Comparison of ENCODE assay signal across 8 cellular contexts in genomic region chr19:2474232-2475017, GRCh38. TPM values are rescaled to one million over a fixed set of nuclear protein-coding genes. Genes with fewer than 3 reads are reported as not detected.
DNase-seq lines count a peak whose midpoint lies in the region; ATAC-seq, FAIRE-seq and TF ChIP-seq lines count a peak whose summit lies in the region.

No MANE protein-coding gene starts in this region.

- H3F3A ChIP-seq in DOHH2 (ENCODE audit: control insufficient read depth, insufficient read depth) = peaks cover 24% of the 10 kb centered on the region

- H3K27ac ChIP-seq in DOHH2 (ENCODE audit: low read depth, low read length) (peak overlapping the region; percentile 40), VCaP (peak overlapping the region; percentile 72), small intestine (ENCODE audit: low read depth in 1 of 2, low read length in 1 of 2) (peak overlapping the region in 1 of 2 donors; percentile 85)

- DNase-seq in HFF-Myc (ENCODE audit: extremely low read depth, low read depth) = no peak
- peak; percentile 14 for DNase-seq in NCI-H187 treated with DMSO at 0.1 percent for 48 hours (lab: John Stamatoyannopoulos, UW)
- peak; percentile 73 for DNase-seq in brain pericyte (ENCODE audit: low read depth, low spot score)
- DNase-seq in immature natural killer cell = peak; percentile 85 to 88 (median 86)
- peak; percentile 70 for DNase-seq in small intestine

- no peaks in the 10 kb centered on the region for H3K9me2 ChIP-seq in DOHH2 (replicated peaks; ENCODE audit: control insufficient read depth, low read length)

- H4K20me1 ChIP-seq in DOHH2 (ENCODE audit: control insufficient read depth, insufficient read depth, low read depth, low read length) = peaks cover 10% of the 10 kb centered on the region; the same call in 1 of the 2 replicates

- H3K9me3 ChIP-seq in DOHH2 (ENCODE audit: control insufficient read depth, insufficient read depth, low read length) = no peaks in the 10 kb centered on the region
- no peaks in the 10 kb centered on the region for H3K9me3 ChIP-seq in small intestine (ENCODE audit: control insufficient read depth, low read depth)

- peaks cover 0 to 10% (median 0%) of the 10 kb centered on the region in 3 donors for H3K36me3 Mint-ChIP-seq in immature natural killer cell

- peaks cover 30% of the 10 kb centered on the region for H3K4me1 ChIP-seq in DOHH2 (ENCODE audit: control insufficient read depth, low read length)
- peaks cover 4% of the 10 kb centered on the region in 2 donors for H3K4me1 ChIP-seq in small intestine (ENCODE audit: control insufficient read depth in 2 of 2, insufficient read depth in 1 of 2, low read depth in 1 of 2, low read length in 1 of 2)

- TF ChIP-seq CTCF in DOHH2 (IDR thresholded peaks at IDR 0.05; ENCODE audit: low read depth, low read length, poor library complexity, severe bottlenecking) (peak; percentile 89), HFF-Myc (IDR thresholded peaks at IDR 0.05; ENCODE audit: low read depth, low read length, missing control alignments) (peak; percentile 86), VCaP (conservative IDR thresholded peaks at IDR 0.05) (peak; percentile 97)

- H3K4me3 Mint-ChIP-seq in immature natural killer cell = peak overlapping the region; percentile 79 to 87 (median 84)

- peak overlapping the region; percentile 99 for H3K4me3 ChIP-seq in DOHH2 (ENCODE audit: low read length)
- peak overlapping the region; percentile 95 for H3K4me3 ChIP-seq in HFF-Myc (replicated peaks; ENCODE audit: low read depth, low read length)
- H3K4me3 ChIP-seq in small intestine (ENCODE audit: low read depth in 1 of 2, low read length in 2 of 2) = peak overlapping the region; percentile 26 to 38

- H3K27me3 Mint-ChIP-seq in immature natural killer cell (ENCODE audit: low read depth in 3 of 3) = peaks cover 18 to 37% (median 32%) of the 10 kb centered on the region in 3 donors

- H3K36me3 ChIP-seq in DOHH2 (ENCODE audit: control insufficient read depth, low read length) (peaks cover 30% of the 10 kb centered on the region), small intestine (ENCODE audit: control insufficient read depth in 2 of 2, insufficient read depth in 2 of 2, low read length in 2 of 2) (no peaks in the 10 kb centered on the region)

- 6 to 7% (median 7%) methylated on average over 52 to 60 of the region's 60 CpGs for WGBS in small intestine, 3 donors

- ATAC-seq in GM18858 (IDR thresholded peaks at IDR 0.05; ENCODE audit: unreplicated experiment) = no peak

- no peaks in the 10 kb centered on the region for H3K9me3 Mint-ChIP-seq in immature natural killer cell

- FAIRE-seq in small intestine (lab: Jason Lieb, UNC) = no peak

- H3K4me2 ChIP-seq in DOHH2 (ENCODE audit: low read length) = peak overlapping the region; percentile 92

- H3K27ac Mint-ChIP-seq in immature natural killer cell = peak overlapping the region; percentile 31 to 86 (median 76)

- H3K27me3 ChIP-seq in DOHH2 (ENCODE audit: control insufficient read depth, low read length) (no peaks in the 10 kb centered on the region), small intestine (ENCODE audit: control insufficient read depth in 2 of 2, insufficient read depth in 2 of 2, low read length in 2 of 2) (no peaks in the 10 kb centered on the region)

- peaks cover 15 to 28% of the 10 kb centered on the region in 2 donors for H3K4me1 Mint-ChIP-seq in immature natural killer cell

- peaks cover 40% of the 10 kb centered on the region for H3K79me2 ChIP-seq in DOHH2 (ENCODE audit: control insufficient read depth, low read length)

RNA-seq across cellular contexts. Expression of gene GADD45B, which starts 1.5 kb away (rescaled TPM):
- polyA plus RNA-seq in immature natural killer cell (100 to 1,000 TPM in 1 of 3 donors, 10 to 100 TPM in 2; 68.0 to 105 (median 72.9) TPM), small intestine (10 to 100 TPM; 12.1 to 40.4 (median 17.8) TPM)

RNA-seq across cellular contexts. Expression of gene LMNB2, which starts 17.7 kb away (rescaled TPM):
- 1 to 10 TPM; 4.6 to 8.4 (median 5.0) TPM for polyA plus RNA-seq in immature natural killer cell
- polyA plus RNA-seq in small intestine = 10 to 100 TPM in 1 of 3 donors, 1 to 10 TPM in 2; 7.3 to 69.3 (median 9.8) TPM

RNA-seq across cellular contexts. Expression of gene TIMM13, which starts 47.0 kb away (rescaled TPM):
- 10 to 100 TPM; 74.3 to 99.6 (median 84.9) TPM for polyA plus RNA-seq in immature natural killer cell
- 100 to 1,000 TPM in 2 of 3 donors, 10 to 100 TPM in 1; 93.2 to 160 (median 107) TPM for polyA plus RNA-seq in small intestine

Comparison
In these comparisons a context has a peak if more than half of its experiments do, and no peak if none do; other contexts are left out.
1. H3K4me3 ChIP-seq: peak in every context shown above with its lines; median percentile 99 in DOHH2; 95 in HFF-Myc; 32 in small intestine.